1 cellular context compared by ENCODE assay signal in genomic region chr1:20732588-20733360, GRCh38.
TF ChIP-seq lines count a peak whose summit lies in the region.

Gene SH2D5 (minus strand): TSS chr1:20732703. CDS start chr1:20728044, 4,659 bp downstream.

TF ChIP-seq in HepG2, 621 proteins besides CTCF, POLR2A, EP300 and RAD21 (continued from another document and continues in another):
- TF ChIP-seq ZNF776 (CRISPR knock-in tag; IDR thresholded peaks at IDR 0.05), result 0 out of 2 replicates have a peak, but pooled peaks have one; percentile 32
- TF ChIP-seq ZNF589 (CRISPR knock-in tag; conservative IDR thresholded peaks at IDR 0.05), result no peak
- peak; percentile 97 for TF ChIP-seq FOSL2 (CRISPR knock-in tag; IDR thresholded peaks at IDR 0.05)
- TF ChIP-seq ZNF768 (CRISPR knock-in tag; IDR thresholded peaks at IDR 0.05), result no peak
- peak; percentile 71 for TF ChIP-seq MNT (IDR thresholded peaks at IDR 0.05)
- no peak for TF ChIP-seq KMT2A (CRISPR knock-in tag; IDR thresholded peaks at IDR 0.05)
- no peak; the same call in 1 of the 2 replicates for TF ChIP-seq CBFB (CRISPR knock-in tag; IDR thresholded peaks at IDR 0.05)
- TF ChIP-seq GATA4 (IDR thresholded peaks at IDR 0.05; ENCODE audit: borderline replicate concordance, low read depth), result peak; percentile 24; the same call in 1 of the 2 replicates
- TF ChIP-seq ADNP (CRISPR knock-in tag; IDR thresholded peaks at IDR 0.05), result no peak
- TF ChIP-seq ZNF326 (CRISPR knock-in tag; IDR thresholded peaks at IDR 0.05; ENCODE audit: borderline replicate concordance), result no peak
- peak; percentile 74; the same call in 1 of the 2 replicates for TF ChIP-seq HNRNPL (IDR thresholded peaks at IDR 0.05; ENCODE audit: low read depth, low read length)
- no peak for TF ChIP-seq RFX5 (IDR thresholded peaks at IDR 0.05; ENCODE audit: low read depth, low read length)
- TF ChIP-seq ETV6 (CRISPR knock-in tag; conservative IDR thresholded peaks at IDR 0.05), result no peak
- peak; percentile 92 for TF ChIP-seq ZNF800 (CRISPR knock-in tag; IDR thresholded peaks at IDR 0.05)
- TF ChIP-seq ATF2 (CRISPR knock-in tag; IDR thresholded peaks at IDR 0.05), result peak; percentile 72; the same call in 1 of the 2 replicates
- no peak for TF ChIP-seq CENPBD1 (CRISPR knock-in tag; IDR thresholded peaks at IDR 0.05; ENCODE audit: borderline replicate concordance, low read depth)
- peak; percentile 28; the same call in 1 of the 2 replicates for TF ChIP-seq AHDC1 (CRISPR knock-in tag; IDR thresholded peaks at IDR 0.05; ENCODE audit: borderline replicate concordance)
- peak; percentile 79 for TF ChIP-seq ERF (CRISPR knock-in tag; IDR thresholded peaks at IDR 0.05)
- TF ChIP-seq ARHGAP35 (CRISPR knock-in tag; IDR thresholded peaks at IDR 0.05; ENCODE audit: borderline replicate concordance), result no peak
- TF ChIP-seq ZNF879 (CRISPR knock-in tag; IDR thresholded peaks at IDR 0.05), result no peak
- no peak for TF ChIP-seq NFE2L2 (IDR thresholded peaks at IDR 0.05; ENCODE audit: low read length)
- no peak for TF ChIP-seq CEBPG (CRISPR knock-in tag; IDR thresholded peaks at IDR 0.05)
- peak; percentile 69 to 75; a peak in 3 of 4 replicates for TF ChIP-seq HMGXB4 (CRISPR knock-in tag; IDR thresholded peaks at IDR 0.05; ENCODE audit: borderline replicate concordance in 1 of 2, low read depth in 1 of 2)
- no peak for TF ChIP-seq ZNF468 (CRISPR knock-in tag; IDR thresholded peaks at IDR 0.05)
- peak; percentile 46 for TF ChIP-seq GABPB1 (CRISPR knock-in tag; IDR thresholded peaks at IDR 0.05)
- TF ChIP-seq GTF2F1 (IDR thresholded peaks at IDR 0.05; ENCODE audit: low read length), result no peak
- no peak for TF ChIP-seq ZNF101 (CRISPR knock-in tag; IDR thresholded peaks at IDR 0.05; ENCODE audit: borderline replicate concordance, low read depth)
- 0 out of 2 replicates have a peak, but pooled peaks have one; percentile 51 for TF ChIP-seq HINFP (CRISPR knock-in tag; IDR thresholded peaks at IDR 0.05; ENCODE audit: low read depth)
- TF ChIP-seq SMAD3 (CRISPR knock-in tag; IDR thresholded peaks at IDR 0.05), result 0 out of 2 replicates have a peak, but pooled peaks have one; percentile 22
- no peak for TF ChIP-seq ZNF660 (CRISPR knock-in tag; IDR thresholded peaks at IDR 0.05; ENCODE audit: borderline replicate concordance, low read depth)
- TF ChIP-seq GPBP1L1 (CRISPR knock-in tag; IDR thresholded peaks at IDR 0.05), result no peak
- no peak for TF ChIP-seq GABPA (IDR thresholded peaks at IDR 0.05; ENCODE audit: low read depth, low read length)
- peak; percentile 65 for TF ChIP-seq GABPA (CRISPR knock-in tag; IDR thresholded peaks at IDR 0.05; ENCODE audit: low read depth)
- no peak for TF ChIP-seq MBD4 (IDR thresholded peaks at IDR 0.05; ENCODE audit: borderline replicate concordance, low read length)
- peak; percentile 56; the same call in 1 of the 2 replicates for TF ChIP-seq ZNF501 (CRISPR knock-in tag; IDR thresholded peaks at IDR 0.05)
- TF ChIP-seq ZNF354B (CRISPR knock-in tag; IDR thresholded peaks at IDR 0.05), result no peak
- TF ChIP-seq E2F1 (CRISPR knock-in tag; IDR thresholded peaks at IDR 0.05), result no peak
- TF ChIP-seq ZFY (CRISPR knock-in tag; IDR thresholded peaks at IDR 0.05), result 0 out of 2 replicates have a peak, but pooled peaks have one; percentile 42
- no peak; the same call in 1 of the 2 replicates for TF ChIP-seq YEATS2 (CRISPR knock-in tag; IDR thresholded peaks at IDR 0.05; ENCODE audit: borderline replicate concordance)
- peak; percentile 29; the same call in 1 of the 2 replicates for TF ChIP-seq ZNF746 (CRISPR knock-in tag; IDR thresholded peaks at IDR 0.05)
- TF ChIP-seq CERS6 (CRISPR knock-in tag; IDR thresholded peaks at IDR 0.05), result no peak
- peak; percentile 71 for TF ChIP-seq HNF4A (CRISPR knock-in tag; IDR thresholded peaks at IDR 0.05)
- TF ChIP-seq CSRNP2 (CRISPR knock-in tag; conservative IDR thresholded peaks at IDR 0.05; ENCODE audit: low read depth), result no peak
